1 cellular context compared by ENCODE assay signal in the genomic region with DNA sequence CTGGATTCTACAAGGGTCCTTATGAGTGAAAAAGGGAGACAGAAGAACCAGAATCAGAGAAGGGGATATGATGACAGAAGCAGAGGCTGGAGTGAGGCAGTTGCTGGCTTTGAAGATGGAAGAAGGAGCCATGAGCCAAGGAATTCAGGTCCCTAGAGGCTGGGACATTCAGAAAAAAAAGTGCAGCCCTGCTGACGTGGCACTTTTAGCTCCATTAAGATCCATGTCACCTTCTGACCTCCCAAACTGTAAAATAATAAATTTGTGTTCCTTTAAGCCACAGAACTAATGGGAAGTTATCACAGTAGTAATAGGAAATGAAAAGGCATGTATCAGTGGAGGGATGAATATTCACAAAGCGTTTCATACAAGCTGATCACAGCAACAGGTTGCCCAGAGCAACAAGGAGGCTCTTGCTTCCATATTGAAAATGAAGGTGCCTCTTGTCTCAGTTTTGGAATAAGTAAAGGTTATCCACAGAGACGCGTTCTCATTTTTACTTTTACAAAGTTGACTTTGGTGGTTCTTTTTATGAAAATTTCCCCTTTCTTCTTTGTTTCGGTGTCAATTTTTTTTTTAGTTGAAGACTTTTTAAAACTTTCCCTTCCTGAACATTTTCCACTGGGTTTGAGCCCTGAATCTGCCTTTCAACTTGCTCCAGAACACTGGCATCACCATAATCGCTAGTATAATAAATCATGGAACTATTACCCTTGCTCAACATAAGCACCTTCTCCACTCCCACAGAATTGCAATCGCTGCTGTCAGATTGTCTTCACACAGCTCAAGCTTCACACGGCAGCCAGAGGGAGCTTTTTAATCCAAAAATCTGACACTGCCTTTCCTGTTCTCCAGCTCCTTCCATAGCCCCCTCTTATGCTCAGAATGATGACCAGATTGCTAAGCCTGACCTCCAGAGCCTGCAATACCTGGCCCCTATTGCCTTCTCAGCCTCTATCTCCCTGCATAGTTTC.
A peak's percentile ranks its signal among the peaks of the same experiment; 100 is the strongest.
TF ChIP-seq lines count a peak whose summit lies in the region.

No MANE protein-coding gene starts in this region.

TF ChIP-seq in K562, 482 proteins besides CTCF, POLR2A, EP300 and RAD21 (continued from another document):
- TF ChIP-seq, protein P1, sequence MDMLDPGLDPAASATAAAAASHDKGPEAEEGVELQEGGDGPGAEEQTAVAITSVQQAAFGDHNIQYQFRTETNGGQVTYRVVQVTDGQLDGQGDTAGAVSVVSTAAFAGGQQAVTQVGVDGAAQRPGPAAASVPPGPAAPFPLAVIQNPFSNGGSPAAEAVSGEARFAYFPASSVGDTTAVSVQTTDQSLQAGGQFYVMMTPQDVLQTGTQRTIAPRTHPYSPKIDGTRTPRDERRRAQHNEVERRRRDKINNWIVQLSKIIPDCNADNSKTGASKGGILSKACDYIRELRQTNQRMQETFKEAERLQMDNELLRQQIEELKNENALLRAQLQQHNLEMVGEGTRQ (CRISPR knock-in tag; IDR thresholded peaks at IDR 0.05): no peak
- TF ChIP-seq HIVEP1 (CRISPR knock-in tag; IDR thresholded peaks at IDR 0.05) (no peak), GATAD2B (IDR thresholded peaks at IDR 0.05; ENCODE audit: borderline replicate concordance) (no peak), TEAD2 (tag; IDR thresholded peaks at IDR 0.05) (no peak), HNRNPL (IDR thresholded peaks at IDR 0.05; ENCODE audit: low read depth, low read length) (no peak), TBP (optimal IDR thresholded peaks at IDR 0.05; ENCODE audit: low read depth, low read length) (no peak), STAT5B (CRISPR knock-in tag; IDR thresholded peaks at IDR 0.05) (no peak), KDM5B (IDR thresholded peaks at IDR 0.05; ENCODE audit: insufficient replicate concordance, low read depth, low read length) (no peak), ELK1 (CRISPR knock-in tag; IDR thresholded peaks at IDR 0.05) (no peak), CCNT2 (IDR thresholded peaks at IDR 0.05; ENCODE audit: borderline replicate concordance, extremely low read depth, insufficient read length, low read depth, low read length) (no peak), SMARCC2 (IDR thresholded peaks at IDR 0.05; ENCODE audit: low read depth) (no peak), WHSC1 (IDR thresholded peaks at IDR 0.05; ENCODE audit: low read length) (no peak), ZNF316 (IDR thresholded peaks at IDR 0.05) (peak; percentile 86), SAFB (IDR thresholded peaks at IDR 0.05; ENCODE audit: borderline replicate concordance, low read depth, low read length) (no peak), TAF7 (tag; IDR thresholded peaks at IDR 0.05) (no peak), FOXJ2 (tag; IDR thresholded peaks at IDR 0.05) (no peak), TCF3 (CRISPR knock-in tag; IDR thresholded peaks at IDR 0.05) (no peak), ZFP1 (CRISPR knock-in tag; IDR thresholded peaks at IDR 0.05) (no peak), GMEB1 (CRISPR knock-in tag; IDR thresholded peaks at IDR 0.05) (no peak), MAFF (IDR thresholded peaks at IDR 0.05; ENCODE audit: low read length) (peak; percentile 81), MAFG (tag; conservative IDR thresholded peaks at IDR 0.05) (peak; percentile 82), RFX1 (IDR thresholded peaks at IDR 0.05) (peak; percentile 28), MAFK (IDR thresholded peaks at IDR 0.05; ENCODE audit: low read length) (peak; percentile 88), SRSF1 (IDR thresholded peaks at IDR 0.05; ENCODE audit: low read depth, low read length) (no peak), HNRNPK (IDR thresholded peaks at IDR 0.05; ENCODE audit: low read depth, low read length, poor library complexity, severe bottlenecking) (no peak), C11orf30 (IDR thresholded peaks at IDR 0.05; ENCODE audit: low read depth) (peak; percentile 82), ERF (CRISPR knock-in tag; IDR thresholded peaks at IDR 0.05) (no peak), STAT5A (IDR thresholded peaks at IDR 0.05; ENCODE audit: borderline replicate concordance, low read length) (no peak), SMARCA4 (IDR thresholded peaks at IDR 0.05) (no peak), ILF3 (IDR thresholded peaks at IDR 0.05; ENCODE audit: borderline replicate concordance) (no peak), DDX20 (tag; IDR thresholded peaks at IDR 0.05; ENCODE audit: low read depth) (no peak), BDP1 (IDR thresholded peaks at IDR 0.05; ENCODE audit: insufficient read depth, insufficient read length) (no peak)
- TF ChIP-seq, protein P2, sequence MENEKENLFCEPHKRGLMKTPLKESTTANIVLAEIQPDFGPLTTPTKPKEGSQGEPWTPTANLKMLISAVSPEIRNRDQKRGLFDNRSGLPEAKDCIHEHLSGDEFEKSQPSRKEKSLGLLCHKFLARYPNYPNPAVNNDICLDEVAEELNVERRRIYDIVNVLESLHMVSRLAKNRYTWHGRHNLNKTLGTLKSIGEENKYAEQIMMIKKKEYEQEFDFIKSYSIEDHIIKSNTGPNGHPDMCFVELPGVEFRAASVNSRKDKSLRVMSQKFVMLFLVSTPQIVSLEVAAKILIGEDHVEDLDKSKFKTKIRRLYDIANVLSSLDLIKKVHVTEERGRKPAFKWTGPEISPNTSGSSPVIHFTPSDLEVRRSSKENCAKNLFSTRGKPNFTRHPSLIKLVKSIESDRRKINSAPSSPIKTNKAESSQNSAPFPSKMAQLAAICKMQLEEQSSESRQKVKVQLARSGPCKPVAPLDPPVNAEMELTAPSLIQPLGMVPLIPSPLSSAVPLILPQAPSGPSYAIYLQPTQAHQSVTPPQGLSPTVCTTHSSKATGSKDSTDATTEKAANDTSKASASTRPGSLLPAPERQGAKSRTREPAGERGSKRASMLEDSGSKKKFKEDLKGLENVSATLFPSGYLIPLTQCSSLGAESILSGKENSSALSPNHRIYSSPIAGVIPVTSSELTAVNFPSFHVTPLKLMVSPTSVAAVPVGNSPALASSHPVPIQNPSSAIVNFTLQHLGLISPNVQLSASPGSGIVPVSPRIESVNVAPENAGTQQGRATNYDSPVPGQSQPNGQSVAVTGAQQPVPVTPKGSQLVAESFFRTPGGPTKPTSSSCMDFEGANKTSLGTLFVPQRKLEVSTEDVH (IDR thresholded peaks at IDR 0.05; ENCODE audit: low read depth, partially characterized antibody): no peak
- TF ChIP-seq, protein P3, sequence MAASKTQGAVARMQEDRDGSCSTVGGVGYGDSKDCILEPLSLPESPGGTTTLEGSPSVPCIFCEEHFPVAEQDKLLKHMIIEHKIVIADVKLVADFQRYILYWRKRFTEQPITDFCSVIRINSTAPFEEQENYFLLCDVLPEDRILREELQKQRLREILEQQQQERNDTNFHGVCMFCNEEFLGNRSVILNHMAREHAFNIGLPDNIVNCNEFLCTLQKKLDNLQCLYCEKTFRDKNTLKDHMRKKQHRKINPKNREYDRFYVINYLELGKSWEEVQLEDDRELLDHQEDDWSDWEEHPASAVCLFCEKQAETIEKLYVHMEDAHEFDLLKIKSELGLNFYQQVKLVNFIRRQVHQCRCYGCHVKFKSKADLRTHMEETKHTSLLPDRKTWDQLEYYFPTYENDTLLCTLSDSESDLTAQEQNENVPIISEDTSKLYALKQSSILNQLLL (CRISPR knock-in tag; IDR thresholded peaks at IDR 0.05; ENCODE audit: borderline replicate concordance): no peak
- TF ChIP-seq, protein P4, sequence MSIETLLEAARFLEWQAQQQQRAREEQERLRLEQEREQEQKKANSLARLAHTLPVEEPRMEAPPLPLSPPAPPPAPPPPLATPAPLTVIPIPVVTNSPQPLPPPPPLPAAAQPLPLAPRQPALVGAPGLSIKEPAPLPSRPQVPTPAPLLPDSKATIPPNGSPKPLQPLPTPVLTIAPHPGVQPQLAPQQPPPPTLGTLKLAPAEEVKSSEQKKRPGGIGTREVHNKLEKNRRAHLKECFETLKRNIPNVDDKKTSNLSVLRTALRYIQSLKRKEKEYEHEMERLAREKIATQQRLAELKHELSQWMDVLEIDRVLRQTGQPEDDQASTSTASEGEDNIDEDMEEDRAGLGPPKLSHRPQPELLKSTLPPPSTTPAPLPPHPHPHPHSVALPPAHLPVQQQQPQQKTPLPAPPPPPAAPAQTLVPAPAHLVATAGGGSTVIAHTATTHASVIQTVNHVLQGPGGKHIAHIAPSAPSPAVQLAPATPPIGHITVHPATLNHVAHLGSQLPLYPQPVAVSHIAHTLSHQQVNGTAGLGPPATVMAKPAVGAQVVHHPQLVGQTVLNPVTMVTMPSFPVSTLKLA (conservative IDR thresholded peaks at IDR 0.05): no peak
